20 cellular contexts compared by ENCODE assay signal in the genomic region with DNA sequence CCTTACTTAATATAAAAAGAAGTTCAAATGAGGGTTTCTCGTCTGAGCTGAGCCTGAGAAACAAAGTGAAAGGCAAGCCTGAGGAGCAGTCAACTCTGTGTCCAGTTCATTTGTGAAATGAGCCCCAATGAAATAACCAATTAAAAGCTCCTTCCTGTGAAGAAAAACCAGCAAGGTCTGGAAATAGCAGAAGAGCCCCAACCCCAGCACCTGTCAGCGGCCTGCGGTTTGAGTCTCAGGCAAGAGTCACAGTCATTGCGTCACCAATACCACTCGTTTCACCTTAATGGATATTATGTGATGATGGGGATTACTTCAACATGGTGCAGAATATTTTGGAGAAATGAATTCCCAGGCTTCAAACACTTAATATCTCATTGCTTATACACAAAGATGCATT.
"Had no signal": no experiment of that assay in that cellular context is flagged by ENCODE, and none has a peak within 500 bp of the region (broad histone marks: within the 10 kb centered on the region; RNA-seq: fewer than 3 reads in every experiment).

No MANE protein-coding gene starts in this region.

- DNase-seq: dermis blood vessel endothelial cell; effector CD8-positive, alpha-beta T cell; effector memory CD8-positive, alpha-beta T cell; foreskin keratinocyte; heart left ventricle; hippocampal formation; left cardiac atrium; left lung; left ventricle myocardium superior; lower lobe of right lung; mesenchymal stem cell; mucosa of descending colon; naive B cell; naive thymus-derived CD8-positive, alpha-beta T cell had no signal

- FAIRE-seq: endothelial cell of umbilical vein, frontal cortex, keratinocyte had no signal

- ATAC-seq: effector memory CD8-positive, alpha-beta T cell; foreskin keratinocyte; gastroesophageal sphincter; heart left ventricle; left cardiac atrium; left lung; left ventricle myocardium superior; lower lobe of right lung; mucosa of descending colon; naive thymus-derived CD8-positive, alpha-beta T cell had no signal

- H3K4me3 ChIP-seq: coronary artery, esophagus muscularis mucosa, gastroesophageal sphincter, heart left ventricle, left lung, lower lobe of right lung, mucosa of descending colon had no signal

- H3K27ac ChIP-seq: coronary artery, esophagus muscularis mucosa, foreskin keratinocyte, gastroesophageal sphincter, heart left ventricle, left lung, lower lobe of right lung had no signal

- H3K27me3 ChIP-seq: esophagus muscularis mucosa, foreskin keratinocyte, gastroesophageal sphincter, heart left ventricle, left lung had no signal

- H3K9me3 ChIP-seq: esophagus muscularis mucosa, gastroesophageal sphincter, lower lobe of right lung, mucosa of descending colon had no signal

- H3K4me1 ChIP-seq: foreskin keratinocyte, heart left ventricle, left lung, lower lobe of right lung had no signal

- H3K36me3 ChIP-seq: esophagus muscularis mucosa, gastroesophageal sphincter, heart left ventricle, left lung, lower lobe of right lung had no signal
